ENCODE assay signal across 1 cellular context in the genomic region with DNA sequence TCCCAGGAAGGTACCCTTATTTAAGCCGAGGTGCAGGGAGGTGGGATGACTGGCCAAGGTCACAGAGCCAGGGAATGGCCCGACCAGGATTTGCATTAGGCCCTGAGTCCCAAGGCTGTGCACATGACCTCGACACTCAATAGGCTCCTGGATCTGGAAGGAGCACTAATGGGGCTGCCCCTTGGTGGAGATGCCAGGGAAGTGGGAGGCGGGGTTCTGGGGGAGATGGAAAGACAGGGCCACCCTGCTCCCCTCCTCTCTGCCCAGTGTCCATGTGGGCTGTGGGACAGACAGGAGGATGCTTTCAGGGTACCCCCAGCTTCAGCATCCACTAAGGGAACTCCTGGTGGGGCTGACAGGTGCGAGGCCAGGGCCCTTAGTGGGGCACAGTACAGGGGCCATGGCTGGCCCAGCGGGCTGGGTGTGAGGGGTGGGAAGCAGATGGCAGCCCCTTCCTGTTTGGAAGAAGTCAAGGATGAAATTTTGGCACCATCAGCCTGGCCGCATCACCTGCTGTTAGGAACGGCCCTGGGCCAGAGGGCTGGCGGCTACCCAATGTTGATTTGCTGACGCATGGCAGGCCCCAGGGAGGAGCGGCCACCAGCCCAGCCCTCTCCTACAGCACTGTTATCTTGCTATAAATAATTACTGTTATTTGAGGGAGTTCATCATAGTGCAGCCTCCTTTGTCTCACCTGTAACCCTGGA.
TF ChIP-seq lines count a peak whose summit lies in the region.

No MANE protein-coding gene starts in this region.

TF ChIP-seq in SK-N-SH treated with all-trans-retinoic acid at 6 μM for 48 hours, 23 proteins besides CTCF, POLR2A, EP300 and RAD21 (continued from another document):
- no peak for TF ChIP-seq TSHZ2 (CRISPR knock-in tag; IDR thresholded peaks at IDR 0.05)
- TF ChIP-seq CSRNP3 (CRISPR knock-in tag; IDR thresholded peaks at IDR 0.05): no peak
- no peak for TF ChIP-seq ZNF70 (CRISPR knock-in tag; IDR thresholded peaks at IDR 0.05)
- TF ChIP-seq TOX (CRISPR knock-in tag; IDR thresholded peaks at IDR 0.05; ENCODE audit: borderline replicate concordance): no peak
- no peak for TF ChIP-seq TCF4 (CRISPR knock-in tag; IDR thresholded peaks at IDR 0.05; ENCODE audit: borderline replicate concordance)
- no peak for TF ChIP-seq ZNF8 (CRISPR knock-in tag; IDR thresholded peaks at IDR 0.05)
- TF ChIP-seq, protein P1, sequence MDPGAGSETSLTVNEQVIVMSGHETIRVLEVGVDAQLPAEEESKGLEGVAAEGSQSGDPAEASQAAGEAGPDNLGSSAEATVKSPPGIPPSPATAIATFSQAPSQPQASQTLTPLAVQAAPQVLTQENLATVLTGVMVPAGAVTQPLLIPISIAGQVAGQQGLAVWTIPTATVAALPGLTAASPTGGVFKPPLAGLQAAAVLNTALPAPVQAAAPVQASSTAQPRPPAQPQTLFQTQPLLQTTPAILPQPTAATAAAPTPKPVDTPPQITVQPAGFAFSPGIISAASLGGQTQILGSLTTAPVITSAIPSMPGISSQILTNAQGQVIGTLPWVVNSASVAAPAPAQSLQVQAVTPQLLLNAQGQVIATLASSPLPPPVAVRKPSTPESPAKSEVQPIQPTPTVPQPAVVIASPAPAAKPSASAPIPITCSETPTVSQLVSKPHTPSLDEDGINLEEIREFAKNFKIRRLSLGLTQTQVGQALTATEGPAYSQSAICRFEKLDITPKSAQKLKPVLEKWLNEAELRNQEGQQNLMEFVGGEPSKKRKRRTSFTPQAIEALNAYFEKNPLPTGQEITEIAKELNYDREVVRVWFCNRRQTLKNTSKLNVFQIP (CRISPR knock-in tag; IDR thresholded peaks at IDR 0.05; ENCODE audit: borderline replicate concordance, low read depth): no peak
- no peak for TF ChIP-seq ZC3H10 (CRISPR knock-in tag; IDR thresholded peaks at IDR 0.05)
- TF ChIP-seq CREB5 (CRISPR knock-in tag; IDR thresholded peaks at IDR 0.05; ENCODE audit: low read depth): no peak
- no peak for TF ChIP-seq ISL1 (CRISPR knock-in tag; IDR thresholded peaks at IDR 0.05)
- no peak for TF ChIP-seq PPARA (CRISPR knock-in tag; IDR thresholded peaks at IDR 0.05; ENCODE audit: borderline replicate concordance)
- no peak for TF ChIP-seq RARB (CRISPR knock-in tag; IDR thresholded peaks at IDR 0.05)
- TF ChIP-seq ZFP3 (CRISPR knock-in tag; IDR thresholded peaks at IDR 0.05): no peak
- no peak for TF ChIP-seq BACH2 (CRISPR knock-in tag; IDR thresholded peaks at IDR 0.05; ENCODE audit: borderline replicate concordance)
